1 cellular context compared by ENCODE assay signal in the genomic region with DNA sequence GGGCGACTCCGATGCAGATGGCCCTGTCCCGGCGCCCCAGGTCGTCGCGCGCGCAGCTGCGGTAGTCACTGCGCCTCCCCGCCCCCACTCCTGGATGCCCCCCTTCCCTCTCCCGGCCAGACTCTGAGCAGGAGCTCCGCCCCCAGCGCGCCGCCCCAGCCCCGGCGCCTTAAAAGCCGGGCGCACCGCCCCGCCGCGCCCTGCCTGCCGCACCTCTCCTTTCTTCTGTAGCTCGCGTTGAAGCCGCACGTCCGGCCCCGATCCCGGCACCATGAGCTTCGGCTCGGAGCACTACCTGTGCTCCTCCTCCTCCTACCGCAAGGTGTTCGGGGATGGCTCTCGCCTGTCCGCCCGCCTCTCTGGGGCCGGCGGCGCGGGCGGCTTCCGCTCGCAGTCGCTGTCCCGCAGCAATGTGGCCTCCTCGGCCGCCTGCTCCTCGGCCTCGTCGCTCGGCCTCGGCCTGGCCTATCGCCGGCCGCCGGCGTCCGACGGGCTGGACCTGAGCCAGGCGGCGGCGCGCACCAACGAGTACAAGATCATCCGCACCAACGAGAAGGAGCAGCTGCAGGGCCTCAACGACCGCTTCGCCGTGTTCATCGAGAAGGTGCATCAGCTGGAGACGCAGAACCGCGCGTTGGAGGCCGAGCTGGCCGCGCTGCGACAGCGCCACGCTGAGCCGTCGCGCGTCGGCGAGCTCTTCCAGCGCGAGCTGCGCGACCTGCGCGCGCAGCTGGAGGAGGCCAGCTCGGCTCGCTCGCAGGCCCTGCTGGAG.
TF ChIP-seq lines count a peak whose summit lies in the region.

A gene (plus strand): TSS at position 198 of the 772 bp plus-strand sequence. CDS start 74 bp downstream, at position 272.

TF ChIP-seq in HEK293, 187 proteins besides CTCF, POLR2A, EP300 and RAD21 (continued from another document and continues in another):
- TF ChIP-seq ZFP37 (tag by site-specific recombination; IDR thresholded peaks at IDR 0.05) (no peak), ZNF132 (tag by site-specific recombination; IDR thresholded peaks at IDR 0.05; ENCODE audit: borderline replicate concordance) (no peak), ZNF777 (tag by site-specific recombination; IDR thresholded peaks at IDR 0.05; ENCODE audit: borderline replicate concordance) (no peak), ZNF48 (tag by site-specific recombination; IDR thresholded peaks at IDR 0.05) (no peak), OVOL3 (tag by site-specific recombination; IDR thresholded peaks at IDR 0.05) (no peak), ZNF549 (tag by site-specific recombination; IDR thresholded peaks at IDR 0.05) (no peak), ZNF514 (tag by site-specific recombination; IDR thresholded peaks at IDR 0.05) (no peak), YY2 (tag by site-specific recombination; IDR thresholded peaks at IDR 0.05) (no peak), ZNF558 (tag by site-specific recombination; IDR thresholded peaks at IDR 0.05) (no peak), ZNF174 (tag by site-specific recombination; IDR thresholded peaks at IDR 0.05) (no peak), ZNF266 (tag by site-specific recombination; IDR thresholded peaks at IDR 0.05; ENCODE audit: low read depth) (no peak), PRDM1 (tag by site-specific recombination; IDR thresholded peaks at IDR 0.05) (no peak), ZNF404 (tag by site-specific recombination; IDR thresholded peaks at IDR 0.05) (no peak), ZNF426 (tag by site-specific recombination; IDR thresholded peaks at IDR 0.05) (no peak), ZNF621 (tag by site-specific recombination; IDR thresholded peaks at IDR 0.05) (no peak), GLI2 (tag by site-specific recombination; IDR thresholded peaks at IDR 0.05; ENCODE audit: borderline replicate concordance, low read depth) (0 out of 2 replicates have a peak, but pooled peaks have one; percentile 6), SCRT1 (tag by site-specific recombination; IDR thresholded peaks at IDR 0.05; ENCODE audit: borderline replicate concordance) (no peak), ZFP69B (tag by site-specific recombination; IDR thresholded peaks at IDR 0.05) (no peak), TCF7L2 (IDR thresholded peaks at IDR 0.05; ENCODE audit: borderline replicate concordance, low read depth, low read length) (no peak), ZNF654 (tag by site-specific recombination; IDR thresholded peaks at IDR 0.05; ENCODE audit: low read depth) (no peak), ZNF223 (tag by site-specific recombination; IDR thresholded peaks at IDR 0.05) (0 out of 2 replicates have a peak, but pooled peaks have one; percentile 18), MZF1 (tag by site-specific recombination; IDR thresholded peaks at IDR 0.05; ENCODE audit: borderline replicate concordance) (no peak)
- TF ChIP-seq, protein P1, sequence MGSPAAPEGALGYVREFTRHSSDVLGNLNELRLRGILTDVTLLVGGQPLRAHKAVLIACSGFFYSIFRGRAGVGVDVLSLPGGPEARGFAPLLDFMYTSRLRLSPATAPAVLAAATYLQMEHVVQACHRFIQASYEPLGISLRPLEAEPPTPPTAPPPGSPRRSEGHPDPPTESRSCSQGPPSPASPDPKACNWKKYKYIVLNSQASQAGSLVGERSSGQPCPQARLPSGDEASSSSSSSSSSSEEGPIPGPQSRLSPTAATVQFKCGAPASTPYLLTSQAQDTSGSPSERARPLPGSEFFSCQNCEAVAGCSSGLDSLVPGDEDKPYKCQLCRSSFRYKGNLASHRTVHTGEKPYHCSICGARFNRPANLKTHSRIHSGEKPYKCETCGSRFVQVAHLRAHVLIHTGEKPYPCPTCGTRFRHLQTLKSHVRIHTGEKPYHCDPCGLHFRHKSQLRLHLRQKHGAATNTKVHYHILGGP (tag by site-specific recombination; IDR thresholded peaks at IDR 0.05): no peak
- TF ChIP-seq, protein P2, sequence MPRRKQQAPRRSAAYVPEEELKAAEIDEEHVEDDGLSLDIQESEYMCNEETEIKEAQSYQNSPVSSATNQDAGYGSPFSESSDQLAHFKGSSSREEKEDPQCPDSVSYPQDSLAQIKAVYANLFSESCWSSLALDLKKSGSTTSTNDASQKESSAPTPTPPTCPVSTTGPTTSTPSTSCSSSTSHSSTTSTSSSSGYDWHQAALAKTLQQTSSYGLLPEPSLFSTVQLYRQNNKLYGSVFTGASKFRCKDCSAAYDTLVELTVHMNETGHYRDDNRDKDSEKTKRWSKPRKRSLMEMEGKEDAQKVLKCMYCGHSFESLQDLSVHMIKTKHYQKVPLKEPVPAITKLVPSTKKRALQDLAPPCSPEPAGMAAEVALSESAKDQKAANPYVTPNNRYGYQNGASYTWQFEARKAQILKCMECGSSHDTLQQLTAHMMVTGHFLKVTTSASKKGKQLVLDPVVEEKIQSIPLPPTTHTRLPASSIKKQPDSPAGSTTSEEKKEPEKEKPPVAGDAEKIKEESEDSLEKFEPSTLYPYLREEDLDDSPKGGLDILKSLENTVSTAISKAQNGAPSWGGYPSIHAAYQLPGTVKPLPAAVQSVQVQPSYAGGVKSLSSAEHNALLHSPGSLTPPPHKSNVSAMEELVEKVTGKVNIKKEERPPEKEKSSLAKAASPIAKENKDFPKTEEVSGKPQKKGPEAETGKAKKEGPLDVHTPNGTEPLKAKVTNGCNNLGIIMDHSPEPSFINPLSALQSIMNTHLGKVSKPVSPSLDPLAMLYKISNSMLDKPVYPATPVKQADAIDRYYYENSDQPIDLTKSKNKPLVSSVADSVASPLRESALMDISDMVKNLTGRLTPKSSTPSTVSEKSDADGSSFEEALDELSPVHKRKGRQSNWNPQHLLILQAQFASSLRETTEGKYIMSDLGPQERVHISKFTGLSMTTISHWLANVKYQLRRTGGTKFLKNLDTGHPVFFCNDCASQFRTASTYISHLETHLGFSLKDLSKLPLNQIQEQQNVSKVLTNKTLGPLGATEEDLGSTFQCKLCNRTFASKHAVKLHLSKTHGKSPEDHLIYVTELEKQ (tag by site-specific recombination; IDR thresholded peaks at IDR 0.05; ENCODE audit: borderline replicate concordance): no peak
- TF ChIP-seq, protein P3, sequence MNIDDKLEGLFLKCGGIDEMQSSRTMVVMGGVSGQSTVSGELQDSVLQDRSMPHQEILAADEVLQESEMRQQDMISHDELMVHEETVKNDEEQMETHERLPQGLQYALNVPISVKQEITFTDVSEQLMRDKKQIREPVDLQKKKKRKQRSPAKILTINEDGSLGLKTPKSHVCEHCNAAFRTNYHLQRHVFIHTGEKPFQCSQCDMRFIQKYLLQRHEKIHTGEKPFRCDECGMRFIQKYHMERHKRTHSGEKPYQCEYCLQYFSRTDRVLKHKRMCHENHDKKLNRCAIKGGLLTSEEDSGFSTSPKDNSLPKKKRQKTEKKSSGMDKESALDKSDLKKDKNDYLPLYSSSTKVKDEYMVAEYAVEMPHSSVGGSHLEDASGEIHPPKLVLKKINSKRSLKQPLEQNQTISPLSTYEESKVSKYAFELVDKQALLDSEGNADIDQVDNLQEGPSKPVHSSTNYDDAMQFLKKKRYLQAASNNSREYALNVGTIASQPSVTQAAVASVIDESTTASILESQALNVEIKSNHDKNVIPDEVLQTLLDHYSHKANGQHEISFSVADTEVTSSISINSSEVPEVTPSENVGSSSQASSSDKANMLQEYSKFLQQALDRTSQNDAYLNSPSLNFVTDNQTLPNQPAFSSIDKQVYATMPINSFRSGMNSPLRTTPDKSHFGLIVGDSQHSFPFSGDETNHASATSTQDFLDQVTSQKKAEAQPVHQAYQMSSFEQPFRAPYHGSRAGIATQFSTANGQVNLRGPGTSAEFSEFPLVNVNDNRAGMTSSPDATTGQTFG (tag by site-specific recombination; IDR thresholded peaks at IDR 0.05; ENCODE audit: borderline replicate concordance): no peak
- TF ChIP-seq, protein P4, sequence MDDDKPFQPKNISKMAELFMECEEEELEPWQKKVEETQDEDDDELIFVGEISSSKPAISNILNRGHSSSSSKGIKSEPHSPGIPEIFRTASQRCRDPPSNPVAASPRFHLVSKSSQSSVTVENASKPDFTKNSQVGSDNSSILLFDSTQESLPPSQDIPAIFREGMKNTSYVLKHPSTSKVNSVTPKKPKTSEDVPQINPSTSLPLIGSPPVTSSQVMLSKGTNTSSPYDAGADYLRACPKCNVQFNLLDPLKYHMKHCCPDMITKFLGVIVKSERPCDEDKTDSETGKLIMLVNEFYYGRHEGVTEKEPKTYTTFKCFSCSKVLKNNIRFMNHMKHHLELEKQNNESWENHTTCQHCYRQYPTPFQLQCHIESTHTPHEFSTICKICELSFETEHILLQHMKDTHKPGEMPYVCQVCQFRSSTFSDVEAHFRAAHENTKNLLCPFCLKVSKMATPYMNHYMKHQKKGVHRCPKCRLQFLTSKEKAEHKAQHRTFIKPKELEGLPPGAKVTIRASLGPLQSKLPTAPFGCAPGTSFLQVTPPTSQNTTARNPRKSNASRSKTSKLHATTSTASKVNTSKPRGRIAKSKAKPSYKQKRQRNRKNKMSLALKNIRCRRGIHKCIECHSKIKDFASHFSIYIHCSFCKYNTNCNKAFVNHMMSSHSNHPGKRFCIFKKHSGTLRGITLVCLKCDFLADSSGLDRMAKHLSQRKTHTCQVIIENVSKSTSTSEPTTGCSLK (tag by site-specific recombination; IDR thresholded peaks at IDR 0.05): no peak
- TF ChIP-seq, protein P5, sequence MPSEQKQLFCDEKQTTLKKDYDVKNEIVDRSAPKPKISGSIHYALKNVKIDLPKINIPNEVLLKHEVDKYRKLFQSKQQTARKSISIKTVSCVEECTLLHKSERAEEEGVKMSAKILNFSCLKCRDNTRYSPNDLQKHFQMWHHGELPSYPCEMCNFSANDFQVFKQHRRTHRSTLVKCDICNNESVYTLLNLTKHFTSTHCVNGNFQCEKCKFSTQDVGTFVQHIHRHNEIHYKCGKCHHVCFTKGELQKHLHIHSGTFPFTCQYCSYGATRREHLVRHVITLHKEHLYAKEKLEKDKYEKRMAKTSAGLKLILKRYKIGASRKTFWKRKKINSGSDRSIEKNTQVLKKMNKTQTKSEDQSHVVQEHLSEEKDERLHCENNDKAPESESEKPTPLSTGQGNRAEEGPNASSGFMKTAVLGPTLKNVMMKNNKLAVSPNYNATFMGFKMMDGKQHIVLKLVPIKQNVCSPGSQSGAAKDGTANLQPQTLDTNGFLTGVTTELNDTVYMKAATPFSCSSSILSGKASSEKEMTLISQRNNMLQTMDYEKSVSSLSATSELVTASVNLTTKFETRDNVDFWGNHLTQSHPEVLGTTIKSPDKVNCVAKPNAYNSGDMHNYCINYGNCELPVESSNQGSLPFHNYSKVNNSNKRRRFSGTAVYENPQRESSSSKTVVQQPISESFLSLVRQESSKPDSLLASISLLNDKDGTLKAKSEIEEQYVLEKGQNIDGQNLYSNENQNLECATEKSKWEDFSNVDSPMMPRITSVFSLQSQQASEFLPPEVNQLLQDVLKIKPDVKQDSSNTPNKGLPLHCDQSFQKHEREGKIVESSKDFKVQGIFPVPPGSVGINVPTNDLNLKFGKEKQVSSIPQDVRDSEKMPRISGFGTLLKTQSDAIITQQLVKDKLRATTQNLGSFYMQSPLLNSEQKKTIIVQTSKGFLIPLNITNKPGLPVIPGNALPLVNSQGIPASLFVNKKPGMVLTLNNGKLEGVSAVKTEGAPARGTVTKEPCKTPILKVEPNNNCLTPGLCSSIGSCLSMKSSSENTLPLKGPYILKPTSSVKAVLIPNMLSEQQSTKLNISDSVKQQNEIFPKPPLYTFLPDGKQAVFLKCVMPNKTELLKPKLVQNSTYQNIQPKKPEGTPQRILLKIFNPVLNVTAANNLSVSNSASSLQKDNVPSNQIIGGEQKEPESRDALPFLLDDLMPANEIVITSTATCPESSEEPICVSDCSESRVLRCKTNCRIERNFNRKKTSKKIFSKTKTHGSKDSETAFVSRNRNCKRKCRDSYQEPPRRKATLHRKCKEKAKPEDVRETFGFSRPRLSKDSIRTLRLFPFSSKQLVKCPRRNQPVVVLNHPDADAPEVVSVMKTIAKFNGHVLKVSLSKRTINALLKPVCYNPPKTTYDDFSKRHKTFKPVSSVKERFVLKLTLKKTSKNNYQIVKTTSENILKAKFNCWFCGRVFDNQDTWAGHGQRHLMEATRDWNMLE (tag by site-specific recombination; conservative IDR thresholded peaks at IDR 0.05; ENCODE audit: low read depth): no peak
- TF ChIP-seq, protein P6, sequence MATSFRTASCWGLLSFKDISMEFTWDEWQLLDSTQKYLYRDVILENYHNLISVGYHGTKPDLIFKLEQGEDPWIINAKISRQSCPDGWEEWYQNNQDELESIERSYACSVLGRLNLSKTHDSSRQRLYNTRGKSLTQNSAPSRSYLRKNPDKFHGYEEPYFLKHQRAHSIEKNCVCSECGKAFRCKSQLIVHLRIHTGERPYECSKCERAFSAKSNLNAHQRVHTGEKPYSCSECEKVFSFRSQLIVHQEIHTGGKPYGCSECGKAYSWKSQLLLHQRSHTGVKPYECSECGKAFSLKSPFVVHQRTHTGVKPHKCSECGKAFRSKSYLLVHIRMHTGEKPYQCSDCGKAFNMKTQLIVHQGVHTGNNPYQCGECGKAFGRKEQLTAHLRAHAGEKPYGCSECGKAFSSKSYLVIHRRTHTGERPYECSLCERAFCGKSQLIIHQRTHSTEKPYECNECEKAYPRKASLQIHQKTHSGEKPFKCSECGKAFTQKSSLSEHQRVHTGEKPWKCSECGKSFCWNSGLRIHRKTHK (tag by site-specific recombination; IDR thresholded peaks at IDR 0.05): no peak
- TF ChIP-seq, protein P7, sequence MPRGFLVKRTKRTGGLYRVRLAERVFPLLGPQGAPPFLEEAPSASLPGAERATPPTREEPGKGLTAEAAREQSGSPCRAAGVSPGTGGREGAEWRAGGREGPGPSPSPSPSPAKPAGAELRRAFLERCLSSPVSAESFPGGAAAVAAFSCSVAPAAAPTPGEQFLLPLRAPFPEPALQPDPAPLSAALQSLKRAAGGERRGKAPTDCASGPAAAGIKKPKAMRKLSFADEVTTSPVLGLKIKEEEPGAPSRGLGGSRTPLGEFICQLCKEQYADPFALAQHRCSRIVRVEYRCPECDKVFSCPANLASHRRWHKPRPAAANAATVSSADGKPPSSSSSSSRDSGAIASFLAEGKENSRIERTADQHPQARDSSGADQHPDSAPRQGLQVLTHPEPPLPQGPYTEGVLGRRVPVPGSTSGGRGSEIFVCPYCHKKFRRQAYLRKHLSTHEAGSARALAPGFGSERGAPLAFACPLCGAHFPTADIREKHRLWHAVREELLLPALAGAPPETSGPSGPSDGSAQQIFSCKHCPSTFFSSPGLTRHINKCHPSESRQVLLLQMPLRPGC (tag by site-specific recombination; IDR thresholded peaks at IDR 0.05): no peak
- TF ChIP-seq, protein P8, sequence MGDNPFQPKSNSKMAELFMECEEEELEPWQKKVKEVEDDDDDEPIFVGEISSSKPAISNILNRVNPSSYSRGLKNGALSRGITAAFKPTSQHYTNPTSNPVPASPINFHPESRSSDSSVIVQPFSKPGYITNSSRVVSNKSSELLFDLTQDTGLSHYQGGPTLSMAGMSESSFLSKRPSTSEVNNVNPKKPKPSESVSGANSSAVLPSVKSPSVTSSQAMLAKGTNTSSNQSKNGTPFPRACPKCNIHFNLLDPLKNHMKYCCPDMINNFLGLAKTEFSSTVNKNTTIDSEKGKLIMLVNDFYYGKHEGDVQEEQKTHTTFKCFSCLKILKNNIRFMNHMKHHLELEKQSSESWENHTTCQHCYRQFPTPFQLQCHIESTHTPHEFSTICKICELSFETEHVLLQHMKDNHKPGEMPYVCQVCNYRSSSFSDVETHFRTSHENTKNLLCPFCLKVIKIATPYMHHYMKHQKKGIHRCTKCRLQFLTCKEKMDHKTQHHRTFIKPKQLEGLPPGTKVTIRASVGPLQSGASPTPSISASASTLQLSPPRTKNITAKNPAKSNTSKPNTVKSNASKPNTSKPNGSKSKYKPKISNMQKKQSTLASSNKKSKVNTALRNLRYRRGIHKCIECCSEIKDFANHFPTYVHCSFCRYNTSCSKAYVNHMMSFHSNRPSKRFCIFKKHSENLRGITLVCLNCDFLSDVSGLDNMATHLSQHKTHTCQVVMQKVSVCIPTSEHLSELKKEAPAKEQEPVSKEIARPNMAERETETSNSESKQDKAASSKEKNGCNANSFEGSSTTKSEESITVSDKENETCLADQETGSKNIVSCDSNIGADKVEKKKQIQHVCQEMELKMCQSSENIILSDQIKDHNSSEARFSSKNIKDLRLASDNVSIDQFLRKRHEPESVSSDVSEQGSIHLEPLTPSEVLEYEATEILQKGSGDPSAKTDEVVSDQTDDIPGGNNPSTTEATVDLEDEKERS (tag by site-specific recombination; IDR thresholded peaks at IDR 0.05): no peak
